Comparison of ENCODE assay signal across 8 cellular contexts in the genomic region with DNA sequence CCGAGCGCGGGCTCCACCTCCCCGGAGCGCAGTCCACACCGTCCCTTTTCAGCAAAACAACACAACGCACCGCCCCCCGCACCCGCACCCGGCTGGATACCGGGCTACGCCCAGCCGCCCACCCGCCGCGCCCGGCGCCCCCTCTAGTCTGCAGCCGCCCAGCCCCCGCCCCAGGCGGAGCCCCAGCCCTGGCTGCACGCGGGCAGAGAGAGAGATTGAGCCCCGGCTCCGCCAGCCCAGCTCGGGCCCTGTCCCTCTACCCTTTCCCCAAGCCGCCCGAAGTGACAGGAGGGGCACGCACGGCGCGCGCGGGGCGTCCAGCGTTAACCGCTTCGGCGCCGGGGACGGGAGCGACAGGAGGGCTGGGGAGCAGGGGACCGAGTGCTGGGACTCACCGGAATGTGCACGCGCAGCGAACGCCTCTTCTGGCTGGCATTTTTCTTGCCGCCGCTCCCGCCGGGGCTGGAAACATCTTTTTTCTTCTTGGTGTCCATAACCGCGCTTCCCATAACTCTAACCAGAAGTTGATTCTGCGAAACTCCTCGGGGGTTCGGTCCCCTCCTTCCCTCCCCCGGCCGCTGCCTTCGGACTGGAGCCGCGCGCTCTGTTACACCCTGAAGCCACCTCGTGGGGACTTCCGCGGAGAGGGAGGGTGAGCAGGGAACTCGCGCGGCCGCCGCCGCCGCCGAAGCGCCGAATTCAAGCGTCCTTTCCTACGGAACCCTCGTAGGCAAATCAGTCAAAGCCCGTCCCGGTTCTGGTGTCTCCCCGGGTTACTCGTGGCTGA. TPM values are rescaled to one million over a fixed set of nuclear protein-coding genes. Genes with fewer than 3 reads are reported as not detected.
DNase-seq lines count a peak whose midpoint lies in the region; ATAC-seq, FAIRE-seq and TF ChIP-seq lines count a peak whose summit lies in the region.

No MANE protein-coding gene starts in this region.

- H3K4me3 Mint-ChIP-seq in activated naive CD4-positive, alpha-beta T cell treated with anti-CD3 and anti-CD28 coated beads, Interleukin-2, amount 50 U/mL, for 24 hours = peak overlapping the region; percentile 97

- peak; percentile 48 for DNase-seq in DMS114 treated with DMSO at 0.1 percent for 48 hours (lab: John Stamatoyannopoulos, UW; ENCODE audit: unreplicated experiment)
- DNase-seq in RWPE2 (ENCODE audit: low spot score) = no peak
- DNase-seq in heart right ventricle = peak; percentile 82 to 86
- DNase-seq in posterior cingulate gyrus = peak; percentile 42 to 96 (median 72)
- peak; percentile 86 for DNase-seq in transverse colon
- no peak for DNase-seq in RCC 7860 (ENCODE audit: low spot score)

- intact Hi-C loops in heart right ventricle (cut with DNase I) (loop anchor here in 4 of 10 donors (5.0 to 10.0 kb wide), 4 partner anchors 51 to 151 kb away; partner anchors contain the start of gene GALNT11 (in 1 of the 4)), posterior cingulate gyrus (cut with DNase I) (no loop called here), transverse colon (cut with DNase I; ENCODE audit: low total_unique reads) (no loop called here)

- ATAC-seq in HG03432 (IDR thresholded peaks at IDR 0.05; ENCODE audit: unreplicated experiment) (peak; percentile 31), RWPE2 (ENCODE audit: low read depth) (peak; percentile 59), heart right ventricle (peak; percentile 45 to 87 (median 50))

- no peak for FAIRE-seq in RCC 7860 (lab: Jason Lieb, UNC)

- H3K27ac Mint-ChIP-seq in activated naive CD4-positive, alpha-beta T cell treated with anti-CD3 and anti-CD28 coated beads, Interleukin-2, amount 50 U/mL, for 24 hours = peak overlapping the region; percentile 90

- WGBS in heart right ventricle, 2 donors = 1% methylated on average over 70 to 84 of the region's 84 CpGs
- WGBS in transverse colon (ENCODE audit: low coverage in 1 of 2), 2 donors = 0% methylated on average over 44 of the region's 84 CpGs; no CpG with 5 or more reads in 1 of the 2 donors

- no peak for TF ChIP-seq POLR2A in transverse colon (IDR thresholded peaks at IDR 0.05)

- H3K27ac ChIP-seq in RWPE2 (ENCODE audit: poor library complexity, severe bottlenecking) = no peak overlapping the region
- peak overlapping the region; percentile 80 to 97 (median 95) for H3K27ac ChIP-seq in heart right ventricle
- H3K27ac ChIP-seq in transverse colon = peak overlapping the region; percentile 94 to 98 (median 96)

- H3K36me3 Mint-ChIP-seq in activated naive CD4-positive, alpha-beta T cell treated with anti-CD3 and anti-CD28 coated beads, Interleukin-2, amount 50 U/mL, for 24 hours = no peaks in the 10 kb centered on the region

- no peaks in the 10 kb centered on the region for H3K27me3 Mint-ChIP-seq in activated naive CD4-positive, alpha-beta T cell treated with anti-CD3 and anti-CD28 coated beads, Interleukin-2, amount 50 U/mL, for 24 hours

- H3K36me3 ChIP-seq in RWPE2 (ENCODE audit: low read depth) (no peaks in the 10 kb centered on the region), heart right ventricle (no peaks in the 10 kb centered on the region), transverse colon (no peaks in the 10 kb centered on the region)

- peak overlapping the region; percentile 37 for H3K4me3 ChIP-seq in RWPE2 (ENCODE audit: severe bottlenecking)
- H3K4me3 ChIP-seq in heart right ventricle = peak overlapping the region; percentile 33 to 95 (median 80)
- H3K4me3 ChIP-seq in transverse colon = peak overlapping the region; percentile 42 to 92 (median 92)

- no peak for TF ChIP-seq EP300 in transverse colon (IDR thresholded peaks at IDR 0.05; ENCODE audit: low read depth)

- H3K9me3 ChIP-seq in RWPE2 (ENCODE audit: severe bottlenecking) = no peaks in the 10 kb centered on the region
- no peaks in the 10 kb centered on the region for H3K9me3 ChIP-seq in heart right ventricle
- H3K9me3 ChIP-seq in transverse colon = no peaks in the 10 kb centered on the region

- H3K27me3 ChIP-seq in RWPE2 (ENCODE audit: insufficient read depth, poor library complexity, severe bottlenecking) = peaks cover 35% of the 10 kb centered on the region
- H3K27me3 ChIP-seq in heart right ventricle = peaks cover 0 to 10% (median 8%) of the 10 kb centered on the region in 7 donors
- no peaks in the 10 kb centered on the region for H3K27me3 ChIP-seq in transverse colon

- H3K9me3 Mint-ChIP-seq in activated naive CD4-positive, alpha-beta T cell treated with anti-CD3 and anti-CD28 coated beads, Interleukin-2, amount 50 U/mL, for 24 hours = no peaks in the 10 kb centered on the region

- in situ Hi-C loops in transverse colon (cut with MboI; ENCODE audit: low pct_ligation_motif_present in 1 of 4, low pct_unique_long_range_greater_than_20kb in 1 of 4, low sequenced_read_pairs in 3 of 4) = no loop called here

- TF ChIP-seq CTCF in RWPE2 (IDR thresholded peaks at IDR 0.05; ENCODE audit: poor library complexity, severe bottlenecking) (no peak), heart right ventricle (IDR thresholded peaks at IDR 0.05) (peak in 1 of 9 donors; percentile 3), transverse colon (IDR thresholded peaks at IDR 0.05) (peak in 1 of 5 experiments; percentile 8)

- no peaks in the 10 kb centered on the region for H3K4me1 ChIP-seq in RWPE2 (ENCODE audit: insufficient read depth, poor library complexity, severe bottlenecking)
- peaks cover 0 to 34% (median 21%) of the 10 kb centered on the region in 9 donors for H3K4me1 ChIP-seq in heart right ventricle
- H3K4me1 ChIP-seq in transverse colon = peaks cover 10 to 21% (median 15%) of the 10 kb centered on the region in 4 donors

- H3K4me1 Mint-ChIP-seq in activated naive CD4-positive, alpha-beta T cell treated with anti-CD3 and anti-CD28 coated beads, Interleukin-2, amount 50 U/mL, for 24 hours = peaks cover 27% of the 10 kb centered on the region

RNA-seq across cellular contexts. Expression of gene PRKAG2, which starts 0.6 kb away (rescaled TPM):
- 100 to 1,000 TPM; 101 to 156 (median 121) TPM for total RNA-seq in heart right ventricle
- 10 to 100 TPM; 52.4 to 68.0 TPM for polyA plus RNA-seq in heart right ventricle
- 10 to 100 TPM; 25.1 to 57.8 (median 46.7) TPM for total RNA-seq in transverse colon

Comparison
In these comparisons a context has a peak if more than half of its experiments do, and no peak if none do; other contexts are left out.
1. DNase-seq: peak in DMS114 treated with DMSO at 0.1 percent for 48 hours (single experiment), heart right ventricle (2 of 2), posterior cingulate gyrus (10 of 10) and transverse colon (single experiment); none in RWPE2 (single experiment) and RCC 7860 (single experiment).
2. H3K4me3 ChIP-seq: peak in every context shown above with its lines; median percentile 92 in transverse colon; 80 in heart right ventricle; 37 in RWPE2.
3. Peak in every context shown above with its lines, with median percentiles within 50 percentile points of each other: ATAC-seq.